Comparison of ENCODE assay signal across 16 cellular contexts in genomic region chr6:91485047-91485446, GRCh38.
"Had no signal": no experiment of that assay in that cellular context is flagged by ENCODE, and none has a peak within 500 bp of the region (broad histone marks: within the 10 kb centered on the region; RNA-seq: fewer than 3 reads in every experiment).

No MANE protein-coding gene starts in this region.

- DNase-seq: activated CD4-positive, alpha-beta T cell treated with anti-CD3 and anti-CD28 coated beads, Interleukin-2, amount 50 U/mL, for 1 hour; activated CD4-positive, CD25-positive, alpha-beta regulatory T cell; activated naive CD8-positive, alpha-beta T cell treated with anti-CD3 and anti-CD28 coated beads for 36 hours; central memory CD4-positive, alpha-beta T cell; effector CD4-positive, alpha-beta T cell; foreskin melanocyte; head of caudate nucleus; lower lobe of right lung; nucleus accumbens; stimulated activated CD4-positive, alpha-beta T cell treated with anti-CD3 and anti-CD28 coated beads, Interleukin-15, amount 100 ng/mL, for 24 hours; stimulated activated CD4-positive, alpha-beta T cell treated with anti-CD3 and anti-CD28 coated beads, Interleukin-4, amount 100 ng/mL, for 24 hours; stimulated activated naive CD4-positive, alpha-beta T cell; tibial artery; uterus had no signal

- H3K4me1 ChIP-seq: lower lobe of right lung, tibial artery, uterus had no signal

- H3K36me3 ChIP-seq: lower lobe of right lung, tibial artery, uterus had no signal

- H3K27ac ChIP-seq: coronary artery, lower lobe of right lung, skin epidermis, tibial artery, uterus had no signal

- H3K4me3 ChIP-seq: coronary artery, lower lobe of right lung, skin epidermis, tibial artery, uterus had no signal

- H3K9me3 ChIP-seq: lower lobe of right lung, tibial artery, uterus had no signal

- ATAC-seq: lower lobe of right lung had no signal

- H3K27me3 ChIP-seq: tibial artery, uterus had no signal
